In genomic region chr9:74630228-74630627, GRCh38 we compare ENCODE assay signal across 29 cellular contexts.
"Had no signal": no experiment of that assay in that cellular context is flagged by ENCODE, and none has a peak within 500 bp of the region (broad histone marks: within the 10 kb centered on the region; RNA-seq: fewer than 3 reads in every experiment).

No MANE protein-coding gene starts in this region.

- H3K4me1 ChIP-seq: adrenal gland, body of pancreas, esophagus muscularis mucosa, foreskin keratinocyte, gastroesophageal sphincter, heart right ventricle had no signal

- H3K36me3 ChIP-seq: adrenal gland, esophagus muscularis mucosa, gastroesophageal sphincter, heart right ventricle had no signal

- ATAC-seq: activated CD4-positive, CD25-positive, alpha-beta regulatory T cell treated with anti-CD3 and anti-CD28 coated beads, Interleukin-2, amount 50 U/mL, for 24 hours; activated CD8-positive, alpha-beta T cell treated with anti-CD3 and anti-CD28 coated beads for 36 hours; activated naive CD8-positive, alpha-beta T cell treated with anti-CD3 and anti-CD28 coated beads, Interleukin-2, amount 50 U/mL, for 24 hours; activated T-cell treated with anti-CD3 and anti-CD28 coated beads, Interleukin-2, amount 50 U/mL, for 4 hours; body of pancreas; effector memory CD8-positive, alpha-beta T cell; foreskin keratinocyte; gastroesophageal sphincter; heart right ventricle had no signal

- H3K36me3 Mint-ChIP-seq: activated naive CD4-positive, alpha-beta T cell treated with anti-CD3 and anti-CD28 coated beads, Interleukin-2, amount 50 U/mL, for 24 hours; activated naive CD8-positive, alpha-beta T cell treated with anti-CD3 and anti-CD28 coated beads for 36 hours had no signal

- H3K9me3 ChIP-seq: adrenal gland, body of pancreas, esophagus muscularis mucosa, gastroesophageal sphincter, heart right ventricle had no signal

- H3K27ac Mint-ChIP-seq: activated B cell treated with CpG ODN at 0.5 μM for 24 hours; activated CD8-positive, alpha-beta T cell treated with anti-CD3 and anti-CD28 coated beads for 36 hours; activated naive CD4-positive, alpha-beta T cell treated with anti-CD3 and anti-CD28 coated beads for 36 hours; activated naive CD4-positive, alpha-beta T cell treated with anti-CD3 and anti-CD28 coated beads, Interleukin-2, amount 50 U/mL, for 24 hours; activated naive CD8-positive, alpha-beta T cell treated with anti-CD3 and anti-CD28 coated beads for 36 hours; activated naive CD8-positive, alpha-beta T cell treated with anti-CD3 and anti-CD28 coated beads, Interleukin-2, amount 50 U/mL, for 24 hours; activated T-helper 2 cell treated with anti-CD3 and anti-CD28 coated beads, Interferon-gamma antibody, Interleukin-2, Interleukin-4, amounts not matched to agents 10 μg/mL and 5 μg/mL and 100 μg/mL, durations not matched to agents 14 hours and 24 hours and 36 hours; effector memory CD8-positive, alpha-beta T cell had no signal

- H3K27me3 ChIP-seq: adrenal gland, body of pancreas, heart right ventricle had no signal

- DNase-seq: activated B cell treated with CpG ODN at 0.5 μM for 24 hours; activated CD4-positive, alpha-beta T cell treated with anti-CD3 and anti-CD28 coated beads for 48 hours; activated CD4-positive, alpha-beta T cell treated with anti-CD3 and anti-CD28 coated beads, Interleukin-2, amount 50 U/mL, for 1 hour; activated CD4-positive, alpha-beta T cell treated with anti-CD3 and anti-CD28 coated beads, Interleukin-2, amount 50 U/mL, for 48 hours; activated CD8-positive, alpha-beta memory T cell treated with anti-CD3 and anti-CD28 coated beads for 24 hours; activated CD8-positive, alpha-beta T cell treated with anti-CD3 and anti-CD28 coated beads for 36 hours; activated effector memory CD4-positive, alpha-beta T cell treated with anti-CD3 and anti-CD28 coated beads, Interleukin-2, amount 50 U/mL, for 16 hours; activated naive CD4-positive, alpha-beta T cell treated with anti-CD3 and anti-CD28 coated beads for 36 hours; activated naive CD8-positive, alpha-beta T cell treated with anti-CD3 and anti-CD28 coated beads for 36 hours; activated naive CD8-positive, alpha-beta T cell treated with anti-CD3 and anti-CD28 coated beads, Interleukin-2, amount 50 U/mL, for 24 hours; activated T-cell treated with anti-CD3 and anti-CD28 coated beads, Interleukin-2, amount 50 U/mL, for 4 hours; adrenal gland; amygdala; aorta; body of pancreas; caudate nucleus; cortex of kidney; dermis blood vessel endothelial cell; effector CD4-positive, alpha-beta T cell; effector memory CD8-positive, alpha-beta T cell; erythroblast; foreskin keratinocyte; heart right ventricle; T-helper 2 cell had no signal

- H3K27me3 Mint-ChIP-seq: activated naive CD8-positive, alpha-beta T cell treated with anti-CD3 and anti-CD28 coated beads, Interleukin-2, amount 50 U/mL, for 24 hours had no signal

- H3K4me3 ChIP-seq: adrenal gland, body of pancreas, esophagus muscularis mucosa, gastroesophageal sphincter, heart right ventricle had no signal

- H3K4me3 Mint-ChIP-seq: activated B cell treated with CpG ODN at 0.5 μM for 24 hours; activated CD8-positive, alpha-beta T cell treated with anti-CD3 and anti-CD28 coated beads for 36 hours; activated naive CD4-positive, alpha-beta T cell treated with anti-CD3 and anti-CD28 coated beads for 36 hours; activated naive CD4-positive, alpha-beta T cell treated with anti-CD3 and anti-CD28 coated beads, Interleukin-2, amount 50 U/mL, for 24 hours; activated naive CD8-positive, alpha-beta T cell treated with anti-CD3 and anti-CD28 coated beads for 36 hours; activated naive CD8-positive, alpha-beta T cell treated with anti-CD3 and anti-CD28 coated beads, Interleukin-2, amount 50 U/mL, for 24 hours; activated T-cell treated with anti-CD3 and anti-CD28 coated beads, Interleukin-2, amount 50 U/mL, for 4 hours; effector memory CD8-positive, alpha-beta T cell had no signal

- H3K9me3 Mint-ChIP-seq: activated B cell treated with CpG ODN at 0.5 μM for 24 hours; activated CD8-positive, alpha-beta T cell treated with anti-CD3 and anti-CD28 coated beads for 36 hours; activated naive CD4-positive, alpha-beta T cell treated with anti-CD3 and anti-CD28 coated beads for 36 hours; activated naive CD4-positive, alpha-beta T cell treated with anti-CD3 and anti-CD28 coated beads, Interleukin-2, amount 50 U/mL, for 24 hours; activated naive CD8-positive, alpha-beta T cell treated with anti-CD3 and anti-CD28 coated beads for 36 hours; activated naive CD8-positive, alpha-beta T cell treated with anti-CD3 and anti-CD28 coated beads, Interleukin-2, amount 50 U/mL, for 24 hours; activated T-cell treated with anti-CD3 and anti-CD28 coated beads, Interleukin-2, amount 50 U/mL, for 4 hours; activated T-helper 2 cell treated with anti-CD3 and anti-CD28 coated beads, Interferon-gamma antibody, Interleukin-2, Interleukin-4, amounts not matched to agents 10 μg/mL and 5 μg/mL and 100 μg/mL, durations not matched to agents 14 hours and 24 hours and 36 hours; effector memory CD8-positive, alpha-beta T cell had no signal

- H3K4me1 Mint-ChIP-seq: activated naive CD4-positive, alpha-beta T cell treated with anti-CD3 and anti-CD28 coated beads, Interleukin-2, amount 50 U/mL, for 24 hours; activated naive CD8-positive, alpha-beta T cell treated with anti-CD3 and anti-CD28 coated beads for 36 hours; activated naive CD8-positive, alpha-beta T cell treated with anti-CD3 and anti-CD28 coated beads, Interleukin-2, amount 50 U/mL, for 24 hours had no signal

- H3K27ac ChIP-seq: adrenal gland, body of pancreas, esophagus muscularis mucosa, foreskin keratinocyte, gastroesophageal sphincter, heart right ventricle had no signal
